ENCODE assay signal across 25 cellular contexts in the genomic region with DNA sequence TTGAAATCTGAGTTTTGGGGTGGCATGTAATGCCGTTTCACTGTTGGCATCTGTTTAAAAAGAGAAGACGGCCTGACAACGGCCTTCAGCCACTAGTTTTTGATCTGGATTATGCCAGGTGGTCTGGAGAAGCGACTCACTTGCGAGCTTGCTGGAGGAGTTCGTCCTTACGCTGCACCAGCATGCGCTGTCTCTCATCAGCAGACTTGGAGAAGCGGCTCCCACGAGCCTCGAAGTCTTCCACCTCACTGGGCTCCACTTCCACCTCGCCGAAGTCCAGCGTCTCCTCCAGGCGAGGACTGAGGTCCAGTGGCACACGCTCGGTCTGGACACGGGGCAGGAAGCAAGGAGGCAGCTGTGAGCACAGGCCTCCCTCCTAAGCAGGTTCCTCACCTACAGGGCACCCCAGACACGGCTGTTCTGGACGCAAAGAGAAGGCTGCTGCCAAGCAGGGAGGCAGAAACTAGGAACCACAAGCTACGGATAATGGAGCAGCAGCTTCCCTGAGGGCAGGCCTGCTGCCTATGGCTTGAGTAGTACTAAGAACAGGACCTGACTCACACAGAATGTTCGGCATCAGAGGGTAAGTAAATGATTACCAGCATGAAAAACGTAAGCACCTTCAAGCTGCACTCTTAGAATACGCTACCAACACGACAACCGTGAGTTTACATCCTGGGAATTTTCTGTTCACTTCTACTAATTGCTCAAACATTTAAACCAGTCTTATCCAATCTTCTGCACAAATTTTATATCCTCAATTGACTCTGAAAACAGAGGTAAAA.
"Had no signal": no experiment of that assay in that cellular context is flagged by ENCODE, and none has a peak within 500 bp of the region (broad histone marks: within the 10 kb centered on the region; RNA-seq: fewer than 3 reads in every experiment).

No MANE protein-coding gene starts in this region.

- H3K9me3 ChIP-seq: esophagus muscularis mucosa, gastrocnemius medialis, thoracic aorta had no signal

- H3K4me3 Mint-ChIP-seq: activated CD4-positive, alpha-beta memory T cell treated with anti-CD3 and anti-CD28 coated beads for 36 hours; activated CD8-positive, alpha-beta memory T cell treated with anti-CD3 and anti-CD28 coated beads, Interleukin-2, amount 10 ng/mL, durations not matched to agents 7 days and 5 days; activated T-cell treated with anti-CD3 and anti-CD28 coated beads, Interleukin-2, amount 50 U/mL, for 4 hours; natural killer cell treated with Interleukin-12 subunit alpha and Interleukin-12 subunit beta and Interleukin-15 and Interleukin-18, amount 100 ng/mL, for 72 hours; stimulated activated naive B cell treated with anti-CD40 and anti-IgM and Interleukin-4, amounts not matched to agents 10 μg/mL and 1 μg/mL and 100 μg/mL, for 72 hours; T-helper 17 cell had no signal

- H3K27ac ChIP-seq: coronary artery, esophagus muscularis mucosa, gastrocnemius medialis, parathyroid adenoma, SK-N-MC, thoracic aorta had no signal

- DNase-seq: activated CD4-positive, alpha-beta memory T cell treated with anti-CD3 and anti-CD28 coated beads for 36 hours; activated CD4-positive, alpha-beta T cell treated with anti-CD3 and anti-CD28 coated beads for 4 hours; activated CD4-positive, CD25-positive, alpha-beta regulatory T cell; activated CD8-positive, alpha-beta memory T cell treated with anti-CD3 and anti-CD28 coated beads, Interleukin-2, amount 10 ng/mL, durations not matched to agents 7 days and 5 days; activated naive CD4-positive, alpha-beta T cell treated with Interleukin-2 at 50 U/mL for 16 hours; activated T-cell treated with anti-CD3 and anti-CD28 coated beads, Interleukin-2, amount 50 U/mL, for 4 hours; amygdala; cerebellar nuclear complex; hypothalamus; left colon; midbrain; small intestine; stimulated activated CD4-positive, alpha-beta T cell treated with anti-CD3 and anti-CD28 coated beads, Interleukin-2, amount 100 ng/mL, for 24 hours; stimulated activated naive B cell treated with anti-CD40 and anti-IgM and Interleukin-4, amounts not matched to agents 10 μg/mL and 1 μg/mL and 100 μg/mL, for 72 hours; SW 1271; T-helper 17 cell had no signal

- H3K4me1 ChIP-seq: esophagus muscularis mucosa had no signal

- H3K27me3 ChIP-seq: esophagus muscularis mucosa, gastrocnemius medialis had no signal

- H2AFZ ChIP-seq: parathyroid adenoma had no signal

- ATAC-seq: activated CD8-positive, alpha-beta memory T cell treated with anti-CD3 and anti-CD28 coated beads, Interleukin-2, amount 10 ng/mL, durations not matched to agents 7 days and 5 days; activated T-cell treated with anti-CD3 and anti-CD28 coated beads, Interleukin-2, amount 50 U/mL, for 4 hours; gastrocnemius medialis; left colon; natural killer cell treated with Interleukin-12 subunit alpha and Interleukin-12 subunit beta and Interleukin-15 and Interleukin-18, amount 100 ng/mL, for 72 hours; sciatic nerve; stimulated activated naive B cell treated with anti-CD40 and anti-IgM and Interleukin-4, amounts not matched to agents 10 μg/mL and 1 μg/mL and 100 μg/mL, for 72 hours; T-helper 17 cell had no signal

- H3K27me3 Mint-ChIP-seq: activated CD4-positive, alpha-beta memory T cell treated with anti-CD3 and anti-CD28 coated beads for 36 hours; activated CD8-positive, alpha-beta memory T cell treated with anti-CD3 and anti-CD28 coated beads, Interleukin-2, amount 10 ng/mL, durations not matched to agents 7 days and 5 days; natural killer cell treated with Interleukin-12 subunit alpha and Interleukin-12 subunit beta and Interleukin-15 and Interleukin-18, amount 100 ng/mL, for 72 hours; stimulated activated naive B cell treated with anti-CD40 and anti-IgM and Interleukin-4, amounts not matched to agents 10 μg/mL and 1 μg/mL and 100 μg/mL, for 72 hours; T-helper 17 cell had no signal

- H3K9me3 Mint-ChIP-seq: activated CD4-positive, alpha-beta memory T cell treated with anti-CD3 and anti-CD28 coated beads for 36 hours; activated T-cell treated with anti-CD3 and anti-CD28 coated beads, Interleukin-2, amount 50 U/mL, for 4 hours; natural killer cell treated with Interleukin-12 subunit alpha and Interleukin-12 subunit beta and Interleukin-15 and Interleukin-18, amount 100 ng/mL, for 72 hours; stimulated activated naive B cell treated with anti-CD40 and anti-IgM and Interleukin-4, amounts not matched to agents 10 μg/mL and 1 μg/mL and 100 μg/mL, for 72 hours had no signal

- H3K4me3 ChIP-seq: coronary artery, esophagus muscularis mucosa, gastrocnemius medialis, lung, SK-N-MC, thoracic aorta had no signal

- H3K27ac Mint-ChIP-seq: activated CD4-positive, alpha-beta memory T cell treated with anti-CD3 and anti-CD28 coated beads for 36 hours; activated CD8-positive, alpha-beta memory T cell treated with anti-CD3 and anti-CD28 coated beads, Interleukin-2, amount 10 ng/mL, durations not matched to agents 7 days and 5 days; natural killer cell treated with Interleukin-12 subunit alpha and Interleukin-12 subunit beta and Interleukin-15 and Interleukin-18, amount 100 ng/mL, for 72 hours; stimulated activated naive B cell treated with anti-CD40 and anti-IgM and Interleukin-4, amounts not matched to agents 10 μg/mL and 1 μg/mL and 100 μg/mL, for 72 hours had no signal
